ENCODE assay signal across 10 cellular contexts in genomic region chr9:122087406-122088200, GRCh38. TPM values are rescaled to one million over a fixed set of nuclear protein-coding genes. Genes with fewer than 3 reads are reported as not detected.
DNase-seq lines count a peak whose midpoint lies in the region; ATAC-seq and TF ChIP-seq lines count a peak whose summit lies in the region.
"Had no signal": no experiment of that assay in that cellular context is flagged by ENCODE, and none has a peak within 500 bp of the region (broad histone marks: within the 10 kb centered on the region; RNA-seq: fewer than 3 reads in every experiment).

No MANE protein-coding gene starts in this region.

- H3K4me3 ChIP-seq in right atrium auricular region = no peak overlapping the region
- H3K4me3 ChIP-seq in stomach smooth muscle (ENCODE audit: low read length in 2 of 2) = peak overlapping the region in 1 of 2 donors; percentile 44
- H3K4me3 ChIP-seq in CD4-positive, alpha-beta memory T cell (ENCODE audit: low read length in 2 of 2) = no peak overlapping the region

- H3K4me1 Mint-ChIP-seq in CD4-positive, alpha-beta memory T cell = peaks cover 26 to 35% (median 30%) of the 10 kb centered on the region in 4 donors

- H3K27ac ChIP-seq in caudate nucleus (ENCODE audit: low read depth, low read length) = peak overlapping the region; percentile 94
- no peak overlapping the region for H3K27ac ChIP-seq in right atrium auricular region
- H3K27ac ChIP-seq in stomach smooth muscle (ENCODE audit: low read length) = peak overlapping the region; percentile 90
- H3K27ac ChIP-seq in CD4-positive, alpha-beta memory T cell (ENCODE audit: low read depth, low read length) = no peak overlapping the region

- TF ChIP-seq CTCF in right atrium auricular region (IDR thresholded peaks at IDR 0.05) = no peak

- H3K9me3 Mint-ChIP-seq in CD4-positive, alpha-beta memory T cell = no peaks in the 10 kb centered on the region

- DNase-seq in H4 (ENCODE audit: low spot score) (peak; percentile 45), caudate nucleus (lab: John Stamatoyannopoulos, UW) (peak in 2 of 61 donors; percentile 48 to 75), right atrium auricular region (ENCODE audit: low spot score) (peak; percentile 30), NCI-H2081 (lab: John Stamatoyannopoulos, UW) (no peak)
- DNase-seq in CD4-positive, alpha-beta memory T cell = no peak
- DNase-seq: NCI-H526 had no signal

- CTCF ChIA-PET in CD4-positive, alpha-beta memory T cell (lab: Charles Lee; ENCODE audit: partially characterized antibody) = interaction anchor here (0.7 to 4.5 kb wide), 3 partner anchors 11 to 977 kb away, joined by 3 to 38 read pairs (median 4); no protein-coding TSS in a partner anchor

- H3K4me1 ChIP-seq in right atrium auricular region (peaks cover 0 to 28% of the 10 kb centered on the region in 2 donors), stomach smooth muscle (ENCODE audit: control insufficient read depth, insufficient read depth, low read length) (peaks cover 51% of the 10 kb centered on the region)
- peaks cover 17% of the 10 kb centered on the region for H3K4me1 ChIP-seq in CD4-positive, alpha-beta memory T cell (ENCODE audit: insufficient read depth, low read length)

- no peak overlapping the region for H3K27ac Mint-ChIP-seq in CD4-positive, alpha-beta memory T cell

- no peaks in the 10 kb centered on the region for H3K9me3 ChIP-seq in right atrium auricular region
- H3K9me3 ChIP-seq in stomach smooth muscle (ENCODE audit: control insufficient read depth in 2 of 2, low read length in 2 of 2) = no peaks in the 10 kb centered on the region
- H3K9me3 ChIP-seq in CD4-positive, alpha-beta memory T cell (ENCODE audit: control insufficient read depth in 1 of 2, low read length in 2 of 2) = no peaks in the 10 kb centered on the region

- ATAC-seq in HG03139 (IDR thresholded peaks at IDR 0.05; ENCODE audit: unreplicated experiment) (no peak), HG02610 (IDR thresholded peaks at IDR 0.05; ENCODE audit: unreplicated experiment) (no peak)
- ATAC-seq: HCT116 had no signal

- no peaks in the 10 kb centered on the region for H3K27me3 Mint-ChIP-seq in CD4-positive, alpha-beta memory T cell

- intact Hi-C loops in CD4-positive, alpha-beta memory T cell (cut with micrococcal nuclease) = no loop called here

- no peaks in the 10 kb centered on the region for H3K36me3 ChIP-seq in right atrium auricular region
- no peaks in the 10 kb centered on the region for H3K36me3 ChIP-seq in stomach smooth muscle (ENCODE audit: control insufficient read depth in 2 of 2, insufficient read depth in 2 of 2, low read length in 2 of 2)
- H3K36me3 ChIP-seq in CD4-positive, alpha-beta memory T cell (ENCODE audit: insufficient read depth, low read length) = no peaks in the 10 kb centered on the region

- POLR2A ChIA-PET in CD4-positive, alpha-beta memory T cell (lab: Charles Lee; ENCODE audit: partially characterized antibody) = no interaction called here

- peaks cover 4 to 10% of the 10 kb centered on the region in 2 donors for H3K36me3 Mint-ChIP-seq in CD4-positive, alpha-beta memory T cell

- H3K9ac ChIP-seq in stomach smooth muscle (ENCODE audit: low read length in 2 of 2) = peak overlapping the region in 1 of 2 donors; percentile 14

- H3K27me3 ChIP-seq in right atrium auricular region (no peaks in the 10 kb centered on the region), stomach smooth muscle (ENCODE audit: control insufficient read depth in 1 of 2, insufficient read depth in 2 of 2, low read length in 2 of 2) (no peaks in the 10 kb centered on the region)
- no peaks in the 10 kb centered on the region for H3K27me3 ChIP-seq in CD4-positive, alpha-beta memory T cell (ENCODE audit: insufficient read depth, low read length)

- no peak overlapping the region for H3K4me3 Mint-ChIP-seq in CD4-positive, alpha-beta memory T cell

RNA-seq across cellular contexts. Expression of gene TTLL11, which starts 5.5 kb away (rescaled TPM):
- 1.2 and 2.0 TPM in 2 replicates for total RNA-seq in H4 (2014; rRNA removed; shearing (Covaris generic))
- total RNA-seq in right atrium auricular region = 1 to 10 TPM; 5.9 to 7.8 TPM
- 1 to 10 TPM; 2.9 to 3.2 TPM for total RNA-seq in CD4-positive, alpha-beta memory T cell
- 1 to 10 TPM; 2.7 to 7.8 TPM for polyA plus RNA-seq in CD4-positive, alpha-beta memory T cell

Comparison
In these comparisons a context has a peak if more than half of its experiments do, and no peak if none do; other contexts are left out.
1. DNase-seq: peak in H4 (single experiment) and right atrium auricular region (single experiment); none in NCI-H2081 (0 of 2) and CD4-positive, alpha-beta memory T cell (0 of 5).
2. H3K27ac ChIP-seq: peak in caudate nucleus (single experiment) and stomach smooth muscle (single experiment); none in right atrium auricular region (0 of 2) and CD4-positive, alpha-beta memory T cell (single experiment).